Comparison of ENCODE assay signal across 31 cellular contexts in genomic region chr1:159152031-159152430, GRCh38.
"Had no signal": no experiment of that assay in that cellular context is flagged by ENCODE, and none has a peak within 500 bp of the region (broad histone marks: within the 10 kb centered on the region; RNA-seq: fewer than 3 reads in every experiment).

No MANE protein-coding gene starts in this region.

- H3K27ac Mint-ChIP-seq: activated B cell treated with CpG ODN at 0.5 μM for 24 hours; activated CD4-positive, alpha-beta T cell treated with anti-CD3 and anti-CD28 coated beads, Interleukin-2, amount 10 ng/mL, durations not matched to agents 24 days and 14 days; activated CD8-positive, alpha-beta memory T cell treated with anti-CD3 and anti-CD28 coated beads, Interleukin-2, amount 10 ng/mL, durations not matched to agents 7 days and 5 days; activated naive CD8-positive, alpha-beta T cell treated with anti-CD3 and anti-CD28 coated beads, Interleukin-2, amount 50 U/mL, for 24 hours; activated T-cell treated with anti-CD3 and anti-CD28 coated beads, Interleukin-2, amount 50 U/mL, for 24 hours; activated T-helper 1 cell treated with anti-CD3 and anti-CD28 coated beads, Interleukin-12 subunit alpha, Interleukin-12 subunit beta, Interleukin-2, Interleukin-4 antibody, amounts not matched to agents 30 ng/mL and 10 ng/mL and 1 ng/mL, durations not matched to agents 14 hours and 24 hours and 36 hours; IgD-negative memory B cell; T-helper 17 cell had no signal

- H3K9me3 Mint-ChIP-seq: activated B cell treated with CpG ODN at 0.5 μM for 24 hours; activated CD4-positive, alpha-beta T cell treated with anti-CD3 and anti-CD28 coated beads, Interleukin-2, amount 10 ng/mL, durations not matched to agents 24 days and 14 days; activated naive CD4-positive, alpha-beta T cell treated with anti-CD3 and anti-CD28 coated beads, Interleukin-2, amount 50 U/mL, for 72 hours; activated T-cell treated with anti-CD3 and anti-CD28 coated beads, Interleukin-2, amount 50 U/mL, for 24 hours; activated T-helper 1 cell treated with anti-CD3 and anti-CD28 coated beads, Interleukin-12 subunit alpha, Interleukin-12 subunit beta, Interleukin-2, Interleukin-4 antibody, amounts not matched to agents 30 ng/mL and 10 ng/mL and 1 ng/mL, durations not matched to agents 14 hours and 24 hours and 36 hours had no signal

- H3K27ac ChIP-seq: ascending aorta, body of pancreas had no signal

- H3K36me3 Mint-ChIP-seq: activated CD8-positive, alpha-beta memory T cell treated with anti-CD3 and anti-CD28 coated beads, Interleukin-2, amount 10 ng/mL, durations not matched to agents 7 days and 5 days; activated naive CD4-positive, alpha-beta T cell treated with anti-CD3 and anti-CD28 coated beads, Interleukin-2, amount 50 U/mL, for 72 hours had no signal

- H3K4me1 Mint-ChIP-seq: activated B cell treated with CpG ODN at 0.5 μM for 24 hours; activated CD4-positive, alpha-beta T cell treated with anti-CD3 and anti-CD28 coated beads, Interleukin-2, amount 10 ng/mL, durations not matched to agents 24 days and 14 days; activated CD8-positive, alpha-beta memory T cell treated with anti-CD3 and anti-CD28 coated beads, Interleukin-2, amount 10 ng/mL, durations not matched to agents 7 days and 5 days; activated naive CD8-positive, alpha-beta T cell treated with anti-CD3 and anti-CD28 coated beads, Interleukin-2, amount 50 U/mL, for 24 hours; T-helper 17 cell had no signal

- H3K4me3 Mint-ChIP-seq: activated B cell treated with CpG ODN at 0.5 μM for 24 hours; activated CD4-positive, alpha-beta T cell treated with anti-CD3 and anti-CD28 coated beads, Interleukin-2, amount 10 ng/mL, durations not matched to agents 24 days and 14 days; activated CD8-positive, alpha-beta memory T cell treated with anti-CD3 and anti-CD28 coated beads, Interleukin-2, amount 10 ng/mL, durations not matched to agents 7 days and 5 days; activated naive CD8-positive, alpha-beta T cell treated with anti-CD3 and anti-CD28 coated beads, Interleukin-2, amount 50 U/mL, for 24 hours; activated T-cell treated with anti-CD3 and anti-CD28 coated beads, Interleukin-2, amount 50 U/mL, for 24 hours; activated T-helper 1 cell treated with anti-CD3 and anti-CD28 coated beads, Interleukin-12 subunit alpha, Interleukin-12 subunit beta, Interleukin-2, Interleukin-4 antibody, amounts not matched to agents 30 ng/mL and 10 ng/mL and 1 ng/mL, durations not matched to agents 14 hours and 24 hours and 36 hours; IgD-negative memory B cell; T-helper 17 cell had no signal

- H3K27me3 Mint-ChIP-seq: activated B cell treated with CpG ODN at 0.5 μM for 24 hours, IgD-negative memory B cell had no signal

- H3K4me3 ChIP-seq: ascending aorta, body of pancreas had no signal

- H3K9me3 ChIP-seq: ascending aorta, body of pancreas had no signal

- H3K36me3 ChIP-seq: ascending aorta had no signal

- H3K4me1 ChIP-seq: ascending aorta, body of pancreas had no signal

- H3K27me3 ChIP-seq: ascending aorta, body of pancreas had no signal

- DNase-seq: activated B cell treated with CpG ODN at 0.5 μM for 24 hours; activated CD4-positive, alpha-beta T cell treated with anti-CD3 and anti-CD28 coated beads for 1 hour; activated CD4-positive, alpha-beta T cell treated with anti-CD3 and anti-CD28 coated beads, Interleukin-2, amount 10 ng/mL, durations not matched to agents 24 days and 14 days; activated CD4-positive, alpha-beta T cell treated with anti-CD3 and anti-CD28 coated beads, Interleukin-2, amount 50 U/mL, for 48 hours; activated CD8-positive, alpha-beta memory T cell treated with anti-CD3 and anti-CD28 coated beads, Interleukin-2, amount 10 ng/mL, durations not matched to agents 7 days and 5 days; activated effector memory CD4-positive, alpha-beta T cell treated with anti-CD3 and anti-CD28 coated beads, Interleukin-2, amount 50 U/mL, for 16 hours; activated naive CD4-positive, alpha-beta T cell treated with Interleukin-2 at 50 U/mL for 16 hours; activated naive CD8-positive, alpha-beta T cell treated with anti-CD3 and anti-CD28 coated beads, Interleukin-2, amount 50 U/mL, for 24 hours; activated T-cell treated with anti-CD3 and anti-CD28 coated beads, Interleukin-2, amount 50 U/mL, for 24 hours; amniotic stem cell; body of pancreas; central memory CD4-positive, alpha-beta T cell; KG1; NCI-H1092; NCI-H1417 treated with DMSO at 0.1 percent for 48 hours; NCI-H1694; NCI-H2029; NCI-H2107; NCI-H2171 treated with DMSO at 0.1 percent for 48 hours; NCI-H226; NCI-H526; NCI-H774; OCI-M1; SHP77; T-helper 17 cell; T-helper 9 cell had no signal

- ATAC-seq: activated CD8-positive, alpha-beta memory T cell treated with anti-CD3 and anti-CD28 coated beads, Interleukin-2, amount 10 ng/mL, durations not matched to agents 7 days and 5 days; activated naive CD4-positive, alpha-beta T cell treated with anti-CD3 and anti-CD28 coated beads, Interleukin-2, amount 50 U/mL, for 72 hours; activated naive CD8-positive, alpha-beta T cell treated with anti-CD3 and anti-CD28 coated beads, Interleukin-2, amount 50 U/mL, for 24 hours; body of pancreas; Panc1; T-helper 17 cell had no signal
